19 cellular contexts compared by ENCODE assay signal in genomic region chr15:84784262-84784661, GRCh38. TPM values are rescaled to one million over a fixed set of nuclear protein-coding genes. Genes with fewer than 3 reads are reported as not detected.
DNase-seq lines count a peak whose midpoint lies in the region; ATAC-seq, FAIRE-seq and TF ChIP-seq lines count a peak whose summit lies in the region.
"Had no signal": no experiment of that assay in that cellular context is flagged by ENCODE, and none has a peak within 500 bp of the region (broad histone marks: within the 10 kb centered on the region; RNA-seq: fewer than 3 reads in every experiment).

No MANE protein-coding gene starts in this region.

- H3K27ac ChIP-seq in H1 (ENCODE audit: low read depth, low read length) (no peak overlapping the region), neuronal stem cell (replicated peaks; ENCODE audit: low read length) (no peak overlapping the region), upper lobe of right lung (no peak overlapping the region), SK-N-SH (ENCODE audit: low read depth in 2 of 2, low read length in 1 of 2) (no peak overlapping the region)
- H3K27ac ChIP-seq: BLaER1 treated with 17β-estradiol and CSF1 and Interleukin-3, amounts not matched to agents 10 nM and 100 nM; Peyer's patch had no signal

- no peak for TF ChIP-seq CTCF in H1 (IDR thresholded peaks at IDR 0.05; ENCODE audit: control extremely low read depth in 1 of 3, insufficient read depth in 1 of 3, low read depth in 1 of 3, low read length in 3 of 3)
- no peak for TF ChIP-seq CTCF in upper lobe of right lung (IDR thresholded peaks at IDR 0.05)
- TF ChIP-seq CTCF in SK-N-SH (IDR thresholded peaks at IDR 0.05): no peak

- H3K27me3 ChIP-seq in H1 (replicated peaks in 1 of 4; ENCODE audit: control insufficient read depth in 3 of 4, extremely low read depth in 1 of 4, insufficient read depth in 3 of 4, low read length in 3 of 4): no peaks in the 10 kb centered on the region
- no peaks in the 10 kb centered on the region for H3K27me3 ChIP-seq in neuronal stem cell (ENCODE audit: control insufficient read depth in 3 of 3, insufficient read depth in 3 of 3, low read depth in 1 of 3, low read length in 3 of 3)
- no peaks in the 10 kb centered on the region for H3K27me3 ChIP-seq in upper lobe of right lung
- H3K27me3 ChIP-seq in SK-N-SH (ENCODE audit: insufficient read depth): no peaks in the 10 kb centered on the region
- H3K27me3 ChIP-seq: BLaER1 treated with 17β-estradiol and CSF1 and Interleukin-3, amounts not matched to agents 10 nM and 100 nM; Peyer's patch had no signal

- peak overlapping the region; percentile 22 for H4K91ac ChIP-seq in H1 (replicated peaks; ENCODE audit: insufficient read length, low read length)
- H4K91ac ChIP-seq in neuronal stem cell (ENCODE audit: low read depth, low read length, poor library complexity): no peak overlapping the region

- no peak for TF ChIP-seq RAD21 in H1 (IDR thresholded peaks at IDR 0.05 in 1 of 2, conservative IDR thresholded peaks at IDR 0.05 in 1 of 2; ENCODE audit: low read depth in 2 of 2, low read length in 2 of 2)
- TF ChIP-seq RAD21 in SK-N-SH (IDR thresholded peaks at IDR 0.05; ENCODE audit: low read length): no peak

- no peaks in the 10 kb centered on the region for H3K23me2 ChIP-seq in H1 (ENCODE audit: low read depth, low read length)

- H3K79me2 ChIP-seq in H1 (ENCODE audit: control insufficient read depth in 1 of 2, insufficient read depth in 2 of 2, low read length in 2 of 2) (peaks cover 0 to 33% of the 10 kb centered on the region in 2 experiments; a peak in 2 of 4 replicates), SK-N-SH (ENCODE audit: insufficient read depth) (peaks cover 80% of the 10 kb centered on the region)

- H3K9ac ChIP-seq in H1 (replicated peaks in 1 of 4; ENCODE audit: extremely low read depth in 1 of 4, low read depth in 3 of 4, low read length in 3 of 4) (no peak overlapping the region), neuronal stem cell (ENCODE audit: low read depth, low read length, poor library complexity) (no peak overlapping the region), SK-N-SH (no peak overlapping the region)
- H3K9ac ChIP-seq: BLaER1 treated with 17β-estradiol and CSF1 and Interleukin-3, amounts not matched to agents 10 nM and 100 nM had no signal

- H3K36me3 ChIP-seq in H1 (ENCODE audit: control insufficient read depth in 2 of 4, insufficient read depth in 4 of 4, low read length in 3 of 4): peaks cover 6 to 24% (median 11%) of the 10 kb centered on the region in 4 experiments; a peak in 7 of 8 replicates
- peaks cover 24 to 75% of the 10 kb centered on the region in 2 donors for H3K36me3 ChIP-seq in neuronal stem cell (replicated peaks in 1 of 2; ENCODE audit: control insufficient read depth in 2 of 2, insufficient read depth in 2 of 2, low read length in 2 of 2)
- peaks cover 54% of the 10 kb centered on the region for H3K36me3 ChIP-seq in upper lobe of right lung
- H3K36me3 ChIP-seq in SK-N-SH (replicated peaks in 1 of 2; ENCODE audit: control insufficient read depth in 1 of 2, insufficient read depth in 2 of 2, low read length in 1 of 2): peaks cover 48 to 49% of the 10 kb centered on the region in 2 experiments

- no peak for TF ChIP-seq POLR2A in H1 (IDR thresholded peaks at IDR 0.05; ENCODE audit: control extremely low read depth in 1 of 2, low read depth in 2 of 2, low read length in 2 of 2)

- no peak overlapping the region for H3K4me3 Mint-ChIP-seq in stimulated activated naive CD8-positive, alpha-beta T cell treated with anti-CD3 and anti-CD28 coated beads, Interleukin-15, amount 100 ng/mL, for 72 hours

- no peak overlapping the region for H3K4ac ChIP-seq in H1 (replicated peaks; ENCODE audit: insufficient read length, low read depth, low read length)
- H3K4ac ChIP-seq in neuronal stem cell (ENCODE audit: low read length): no peak overlapping the region

- H4K8ac ChIP-seq in H1 (ENCODE audit: extremely low read depth, insufficient read depth, low read length) (peak overlapping the region; percentile 6; the same call in 1 of the 2 replicates), neuronal stem cell (ENCODE audit: low read depth, low read length) (no peak overlapping the region)

- no peak overlapping the region for H3K4me2 ChIP-seq in H1 (ENCODE audit: insufficient read depth in 1 of 2, low read depth in 2 of 2, low read length in 2 of 2)
- H3K4me2 ChIP-seq in neuronal stem cell (ENCODE audit: insufficient read depth, low read length, poor library complexity, severe bottlenecking): no peak overlapping the region
- no peak overlapping the region for H3K4me2 ChIP-seq in SK-N-SH
- H3K4me2 ChIP-seq: BLaER1 treated with 17β-estradiol and CSF1 and Interleukin-3, amounts not matched to agents 10 nM and 100 nM had no signal

- peaks cover 57% of the 10 kb centered on the region for H3K4me1 Mint-ChIP-seq in stimulated activated naive CD8-positive, alpha-beta T cell treated with anti-CD3 and anti-CD28 coated beads, Interleukin-15, amount 100 ng/mL, for 72 hours

- no peaks in the 10 kb centered on the region for H3K27me3 Mint-ChIP-seq in stimulated activated naive CD8-positive, alpha-beta T cell treated with anti-CD3 and anti-CD28 coated beads, Interleukin-15, amount 100 ng/mL, for 72 hours

- TF ChIP-seq EP300 in H1 (IDR thresholded peaks at IDR 0.05; ENCODE audit: borderline replicate concordance in 1 of 2, low read depth in 2 of 2, low read length in 2 of 2) (no peak), SK-N-SH (IDR thresholded peaks at IDR 0.05; ENCODE audit: borderline replicate concordance in 1 of 2, low read depth in 1 of 2, low read length in 1 of 2) (no peak)

- no peak overlapping the region for H2AFZ ChIP-seq in H1 (ENCODE audit: low read length)
- H2AFZ ChIP-seq in neuronal stem cell (ENCODE audit: low read length): no peak overlapping the region
- no peak overlapping the region for H2AFZ ChIP-seq in SK-N-SH (ENCODE audit: low read depth)

- H2BK120ac ChIP-seq in H1 (replicated peaks; ENCODE audit: low read depth, low read length): no peak overlapping the region
- H2BK120ac ChIP-seq in neuronal stem cell (ENCODE audit: low read depth, low read length): no peak overlapping the region

- no peak overlapping the region; the same call in 1 of the 2 replicates for H3K18ac ChIP-seq in H1 (ENCODE audit: extremely low read depth, low read length)
- H3K18ac ChIP-seq in neuronal stem cell (ENCODE audit: low read length): no peak overlapping the region

- H3K14ac ChIP-seq in H1 (ENCODE audit: insufficient read length) (no peak overlapping the region), neuronal stem cell (ENCODE audit: low read length) (no peak overlapping the region)

- CTCF ChIA-PET in H1 (lab: Charles Lee; ENCODE audit: partially characterized antibody) (interaction anchor here (0.7 to 2.3 kb wide), 16 partner anchors 8 to 221 kb away, joined by 3 to 11 read pairs (median 4); partner anchors contain the start of genes ALPK3 and WDR73), SK-N-SH (lab: Yijun Ruan, JAX) (no interaction called here)

- no peak overlapping the region for H3K56ac ChIP-seq in H1 (replicated peaks; ENCODE audit: insufficient read length, low read depth, low read length)

- H2BK20ac ChIP-seq in H1 (ENCODE audit: low read length): no peak overlapping the region

- no peaks in the 10 kb centered on the region for H3K9me3 Mint-ChIP-seq in stimulated activated naive CD8-positive, alpha-beta T cell treated with anti-CD3 and anti-CD28 coated beads, Interleukin-15, amount 100 ng/mL, for 72 hours

- FAIRE-seq in H1 (lab: Jason Lieb, UNC): no peak
- FAIRE-seq: HTR-8/SVneo had no signal

- H2AK5ac ChIP-seq in H1 (ENCODE audit: low read depth, low read length) (no peak overlapping the region), neuronal stem cell (ENCODE audit: low read depth, low read length) (no peak overlapping the region)

- ATAC-seq in stimulated activated naive CD8-positive, alpha-beta T cell treated with anti-CD3 and anti-CD28 coated beads, Interleukin-15, amount 100 ng/mL, for 72 hours: peak; percentile 6
- ATAC-seq in stimulated activated naive CD8-positive, alpha-beta T cell treated with anti-CD3 and anti-CD28 coated beads, Interleukin-15, Interleukin-2, amounts not matched to agents 100 U/mL and 50 U/mL, for 24 hours: no peak
- ATAC-seq in upper lobe of right lung: peak; percentile 10
- ATAC-seq in GM21529 (IDR thresholded peaks at IDR 0.05; ENCODE audit: unreplicated experiment): no peak
- no peak for ATAC-seq in GM18867 (IDR thresholded peaks at IDR 0.05; ENCODE audit: unreplicated experiment)
- ATAC-seq: Right ventricle myocardium inferior had no signal

- no peak overlapping the region; the same call in 1 of the 2 replicates for H2BK12ac ChIP-seq in H1 (ENCODE audit: low read depth, low read length)
- H2BK12ac ChIP-seq in neuronal stem cell (ENCODE audit: low read length): no peak overlapping the region

- no peaks in the 10 kb centered on the region for H3K9me2 ChIP-seq in SK-N-SH

- H2BK15ac ChIP-seq in H1 (ENCODE audit: low read length): no peak overlapping the region; the same call in 1 of the 2 replicates
- no peak overlapping the region for H2BK15ac ChIP-seq in neuronal stem cell (ENCODE audit: low read length)

- H4K20me1 ChIP-seq in H1 (replicated peaks in 1 of 2; ENCODE audit: control insufficient read depth in 1 of 2, insufficient read depth in 2 of 2, low read length in 2 of 2) (peaks cover under 1 to 10% of the 10 kb centered on the region in 2 experiments), SK-N-SH (ENCODE audit: insufficient read depth) (peaks cover 28% of the 10 kb centered on the region)

- POLR2A ChIA-PET in H1 (lab: Charles Lee; ENCODE audit: partially characterized antibody): interaction anchor here (1.2 to 1.8 kb wide), 2 partner anchors 34 to 68 kb away, joined by 3 to 5 read pairs; partner anchors contain the start of gene SEC11A
- POLR2A ChIA-PET in SK-N-SH (lab: Yijun Ruan, JAX): no interaction called here

- no peak overlapping the region for H3K27ac Mint-ChIP-seq in stimulated activated naive CD8-positive, alpha-beta T cell treated with anti-CD3 and anti-CD28 coated beads, Interleukin-15, amount 100 ng/mL, for 72 hours

- H3F3A ChIP-seq in SK-N-SH (replicated peaks; ENCODE audit: insufficient read depth): peaks cover 7% of the 10 kb centered on the region

- peaks cover 0 to 8% (median 4%) of the 10 kb centered on the region in 4 experiments; a peak in 4 of 7 replicates for H3K4me1 ChIP-seq in H1 (replicated peaks in 1 of 4; ENCODE audit: control insufficient read depth in 3 of 4, insufficient read depth in 4 of 4, low read length in 3 of 4)
- H3K4me1 ChIP-seq in neuronal stem cell (ENCODE audit: control insufficient read depth in 2 of 2, insufficient read depth in 1 of 2, low read depth in 1 of 2, low read length in 2 of 2): peaks cover 0 to under 1% of the 10 kb centered on the region in 2 donors
- peaks cover 19% of the 10 kb centered on the region for H3K4me1 ChIP-seq in upper lobe of right lung
- H3K4me1 ChIP-seq in SK-N-SH (ENCODE audit: control insufficient read depth in 1 of 2, insufficient read depth in 2 of 2, low read depth in 1 of 2, low read length in 1 of 2): peaks cover 0 to 3% of the 10 kb centered on the region in 2 experiments; a peak in 1 of 4 replicates
- H3K4me1 ChIP-seq: Peyer's patch had no signal

- H2BK5ac ChIP-seq in H1 (ENCODE audit: low read depth, low read length) (peak overlapping the region; percentile 60; the same call in 1 of the 2 replicates), neuronal stem cell (ENCODE audit: low read length) (no peak overlapping the region)

- no peak for DNase-seq in stimulated activated naive CD8-positive, alpha-beta T cell treated with anti-CD3 and anti-CD28 coated beads, Interleukin-15, amount 100 ng/mL, for 72 hours
- no peak for DNase-seq in stimulated activated naive CD8-positive, alpha-beta T cell treated with anti-CD3 and anti-CD28 coated beads, Interleukin-15, Interleukin-2, amounts not matched to agents 100 U/mL and 50 U/mL, for 24 hours
- DNase-seq in H1 (ENCODE audit: low read depth in 1 of 2, low spot score in 2 of 2): no peak
- DNase-seq in neuronal stem cell (ENCODE audit: low spot score): no peak
- DNase-seq in upper lobe of right lung: no peak
- DNase-seq in SK-N-SH: no peak
- DNase-seq: DMS 273 treated with DMSO at 0.1 percent for 48 hours, GF-D8, KBM-7, NCI-H1417 treated with DMSO at 0.1 percent for 48 hours, NCI-H1930, NCI-H2171, NCI-H774, Peyer's patch had no signal

- peaks cover 6% of the 10 kb centered on the region for H3K79me1 ChIP-seq in H1 (ENCODE audit: low read depth, low read length)
- H3K79me1 ChIP-seq in neuronal stem cell (ENCODE audit: low read depth, low read length): no peaks in the 10 kb centered on the region

- intact Hi-C loops in upper lobe of right lung (cut with DNase I): no loop called here

- WGBS in H1 (ENCODE audit: extremely low coverage in 1 of 2, insufficient coverage in 1 of 2, insufficient read length in 1 of 2, insufficient replicate concordance in 2 of 2, low coverage in 1 of 2, low lambda C conversion rate in 2 of 2, missing lambda C conversion rate in 1 of 2), 2 experiments: 94% methylated on average over 17 of the region's 17 CpGs; no CpG with 5 or more reads in 1 of the 2 experiments
- WGBS in neuronal stem cell (ENCODE audit: extremely low coverage in 2 of 2, insufficient read length in 2 of 2, insufficient replicate concordance in 1 of 2), 2 donors: no CpG with 5 or more reads among the region's 17 CpGs
- 92% methylated on average over 12 of the region's 17 CpGs for WGBS in SK-N-SH (ENCODE audit: low lambda C conversion rate)

- H3K4me3 ChIP-seq in H1 (ENCODE audit: extremely low read depth in 1 of 4, insufficient read depth in 2 of 4, low read depth in 3 of 4, low read length in 4 of 4): no peak overlapping the region
- H3K4me3 ChIP-seq in neuronal stem cell (ENCODE audit: low read length in 2 of 2): no peak overlapping the region
- H3K4me3 ChIP-seq in upper lobe of right lung: no peak overlapping the region
- no peak overlapping the region for H3K4me3 ChIP-seq in SK-N-SH (ENCODE audit: low read depth in 2 of 2, low read length in 1 of 2)
- H3K4me3 ChIP-seq: BLaER1 treated with 17β-estradiol and CSF1 and Interleukin-3, amounts not matched to agents 10 nM and 100 nM; Peyer's patch had no signal

- H3K23ac ChIP-seq in H1 (ENCODE audit: insufficient read length): no peak overlapping the region
- H3K23ac ChIP-seq in neuronal stem cell (ENCODE audit: low read depth, low read length, poor library complexity): peak overlapping the region; percentile 69

- H3K9me3 ChIP-seq in H1 (ENCODE audit: insufficient read depth in 2 of 2, low read depth in 1 of 2, low read length in 1 of 2): no peaks in the 10 kb centered on the region
- no peaks in the 10 kb centered on the region for H3K9me3 ChIP-seq in neuronal stem cell (replicated peaks in 1 of 2; ENCODE audit: control insufficient read depth in 2 of 2, insufficient read depth in 1 of 2, low read depth in 1 of 2, low read length in 2 of 2)
- no peaks in the 10 kb centered on the region for H3K9me3 ChIP-seq in upper lobe of right lung
- no peaks in the 10 kb centered on the region for H3K9me3 ChIP-seq in SK-N-SH
- H3K9me3 ChIP-seq: BLaER1 treated with 17β-estradiol and CSF1 and Interleukin-3, amounts not matched to agents 10 nM and 100 nM; Peyer's patch had no signal

- no peak overlapping the region for H4K5ac ChIP-seq in H1 (ENCODE audit: insufficient read length, low read depth, low read length)

RNA-seq across cellular contexts. Expression of gene ALPK3, which starts 32.9 kb away (rescaled TPM):
- 16.0 and 19.2 TPM in 2 replicates for total RNA-seq in H1 (2021; fragmentation: NEBNext Ultra II Directional; extraction: Animal tissue kit (Norgen Biotek cat#: 25700))
- polyA plus RNA-seq in H1 (2011; rRNA removed) (4.4 and 4.9 TPM in 2 replicates), SK-N-SH (2012; rRNA removed) (0.16 TPM in 2 replicates)
- polyA plus RNA-seq in H1 (2011; cell fraction: cytosol; rRNA removed): 4.2 TPM
- polyA plus RNA-seq in H1 (2011; cell fraction: nucleus; rRNA removed): 10.3 TPM
- 7.6 to 11.5 TPM (median 8.7 TPM) in 4 replicates for polyA plus RNA-seq in H1 (2012, experiment 1 of 2)
- polyA plus RNA-seq in H1 (2012, experiment 2 of 2): 4.6 TPM
- 6.6 TPM for polyA plus RNA-seq in H1 (2013, experiment 1 of 2)
- 5.8 TPM for polyA plus RNA-seq in H1 (2013, experiment 2 of 2)
- 9.1 and 14.5 TPM in 2 replicates for polyA minus RNA-seq in H1 (2011; rRNA and poly(A)+ RNA removed)
- polyA minus RNA-seq in H1 (2011; cell fraction: cytosol; rRNA and poly(A)+ RNA removed): 5.1 TPM
- polyA minus RNA-seq in H1 (2011; cell fraction: nucleus; rRNA and poly(A)+ RNA removed): 7.5 TPM
- 3.8 TPM for polyA plus RNA-seq in neuronal stem cell (2013, experiment 1 of 2)
- polyA plus RNA-seq in neuronal stem cell (2013, experiment 2 of 2): 3.7 TPM
- total RNA-seq in upper lobe of right lung: 21.0 TPM
- 0.08 and 0.09 TPM in 2 replicates for polyA plus RNA-seq in SK-N-SH (2012; cell fraction: cytosol; rRNA removed)
- polyA plus RNA-seq in SK-N-SH (2012; cell fraction: nucleus; rRNA removed): 1.3 and 2.0 TPM in 2 replicates

RNA-seq across cellular contexts. Expression of gene ZNF592, which starts 35.9 kb away (rescaled TPM):
- 31.2 and 33.0 TPM in 2 replicates for total RNA-seq in H1 (2021; fragmentation: NEBNext Ultra II Directional; extraction: Animal tissue kit (Norgen Biotek cat#: 25700))
- polyA plus RNA-seq in H1 (2011; rRNA removed) (14.2 and 15.9 TPM in 2 replicates), SK-N-SH (2012; rRNA removed) (8.0 and 8.7 TPM in 2 replicates)
- polyA plus RNA-seq in H1 (2011; cell fraction: cytosol; rRNA removed): 10.4 TPM
- 18.1 TPM for polyA plus RNA-seq in H1 (2011; cell fraction: nucleus; rRNA removed)
- polyA plus RNA-seq in H1 (2012, experiment 1 of 2): 14.3 to 18.9 TPM (median 16.5 TPM) in 4 replicates
- polyA plus RNA-seq in H1 (2012, experiment 2 of 2): 11.7 TPM
- polyA plus RNA-seq in H1 (2013, experiment 1 of 2): 12.4 TPM
- polyA plus RNA-seq in H1 (2013, experiment 2 of 2): 12.9 TPM
- 16.2 and 17.8 TPM in 2 replicates for polyA minus RNA-seq in H1 (2011; rRNA and poly(A)+ RNA removed)
- polyA minus RNA-seq in H1 (2011; cell fraction: cytosol; rRNA and poly(A)+ RNA removed): 13.8 TPM
- 12.0 TPM for polyA minus RNA-seq in H1 (2011; cell fraction: nucleus; rRNA and poly(A)+ RNA removed)
- polyA plus RNA-seq in neuronal stem cell (2013, experiment 1 of 2): 9.5 TPM
- 9.8 TPM for polyA plus RNA-seq in neuronal stem cell (2013, experiment 2 of 2)
- total RNA-seq in upper lobe of right lung: 33.3 TPM
- 4.2 and 5.8 TPM in 2 replicates for polyA plus RNA-seq in SK-N-SH (2012; cell fraction: cytosol; rRNA removed)
- polyA plus RNA-seq in SK-N-SH (2012; cell fraction: nucleus; rRNA removed): 18.7 and 18.8 TPM in 2 replicates

Comparison
In these comparisons a context has a peak if more than half of its experiments do, and no peak if none do; other contexts are left out.
1. ATAC-seq: peak in stimulated activated naive CD8-positive, alpha-beta T cell treated with anti-CD3 and anti-CD28 coated beads, Interleukin-15, amount 100 ng/mL, for 72 hours (single experiment) and upper lobe of right lung (single experiment); none in stimulated activated naive CD8-positive, alpha-beta T cell treated with anti-CD3 and anti-CD28 coated beads, Interleukin-15, Interleukin-2, amounts not matched to agents 100 U/mL and 50 U/mL, for 24 hours (single experiment), GM21529 (single experiment) and GM18867 (single experiment).